Comparison of ENCODE assay signal across 9 cellular contexts in genomic region chr4:2462992-2463762, GRCh38. TPM values are rescaled to one million over a fixed set of nuclear protein-coding genes. Genes with fewer than 3 reads are reported as not detected.
DNase-seq lines count a peak whose midpoint lies in the region; ATAC-seq and TF ChIP-seq lines count a peak whose summit lies in the region.
"Had no signal": no experiment of that assay in that cellular context is flagged by ENCODE, and none has a peak within 500 bp of the region (broad histone marks: within the 10 kb centered on the region; RNA-seq: fewer than 3 reads in every experiment).

No MANE protein-coding gene starts in this region.

- H3K4me3 ChIP-seq in SJCRH30 = peak overlapping the region; percentile 62
- H3K4me3 ChIP-seq in fibroblast of lung (replicated peaks in 1 of 4; ENCODE audit: control extremely low read depth in 1 of 4, insufficient read depth in 1 of 4, low read depth in 3 of 4, low read length in 4 of 4) = peak overlapping the region in 1 of 4 experiments; percentile 46
- peak overlapping the region; percentile 13 for H3K4me3 ChIP-seq in rectal smooth muscle tissue (ENCODE audit: low read length)

- H3K79me2 ChIP-seq in fibroblast of lung (ENCODE audit: control insufficient read depth, insufficient read depth, low read length) = peaks cover 4% of the 10 kb centered on the region

- in situ Hi-C loops in G401 (cut with HindIII; ENCODE audit: low sequenced_read_pairs) = no loop called here

- no peak overlapping the region for H3K9ac ChIP-seq in fibroblast of lung (ENCODE audit: insufficient read depth, low read length)
- H3K9ac ChIP-seq in rectal smooth muscle tissue (ENCODE audit: low read length) = no peak overlapping the region

- peak overlapping the region; percentile 59 for H3K4me2 ChIP-seq in fibroblast of lung (ENCODE audit: extremely low read depth, insufficient read depth, low read length)

- no peak overlapping the region for H2AFZ ChIP-seq in fibroblast of lung (ENCODE audit: low read length)

- H3K36me3 ChIP-seq in SJCRH30 (no peaks in the 10 kb centered on the region), fibroblast of lung (ENCODE audit: control insufficient read depth, insufficient read depth, low read length) (no peaks in the 10 kb centered on the region), rectal smooth muscle tissue (ENCODE audit: control insufficient read depth, insufficient read depth, low read length) (peaks cover 2% of the 10 kb centered on the region)

- H3K4me1 ChIP-seq in SJCRH30 = 0 out of 2 replicates have a peak, but pooled peaks cover 3% of the 10 kb centered on the region
- H3K4me1 ChIP-seq in fibroblast of lung (ENCODE audit: control insufficient read depth, extremely low read depth, insufficient read depth, low read length) = peaks cover 4% of the 10 kb centered on the region
- H3K4me1 ChIP-seq in rectal smooth muscle tissue (ENCODE audit: control insufficient read depth, insufficient read depth, low read length) = peaks cover 4% of the 10 kb centered on the region

- ATAC-seq in HG03095 (IDR thresholded peaks at IDR 0.05; ENCODE audit: unreplicated experiment) = no peak

- H3K27ac ChIP-seq in SJCRH30 (no peak overlapping the region), fibroblast of lung (ENCODE audit: insufficient read depth, low read length) (no peak overlapping the region), rectal smooth muscle tissue (ENCODE audit: low read depth, low read length) (peak overlapping the region; percentile 31)

- no peak for TF ChIP-seq CTCF in fibroblast of lung (conservative IDR thresholded peaks at IDR 0.05 in 1 of 2, IDR thresholded peaks at IDR 0.05 in 1 of 2; ENCODE audit: low read depth in 1 of 2, low read length in 2 of 2)

- H3K27me3 ChIP-seq in SJCRH30 = peaks cover 13% of the 10 kb centered on the region; the same call in 1 of the 2 replicates
- H3K27me3 ChIP-seq in fibroblast of lung (ENCODE audit: control insufficient read depth, insufficient read depth, low read length) = no peaks in the 10 kb centered on the region
- no peaks in the 10 kb centered on the region for H3K27me3 ChIP-seq in rectal smooth muscle tissue (ENCODE audit: control insufficient read depth, insufficient read depth, low read length)

- no peaks in the 10 kb centered on the region for H4K20me1 ChIP-seq in fibroblast of lung (ENCODE audit: control insufficient read depth, extremely low read depth, insufficient read depth, low read length)

- DNase-seq in G401 (ENCODE audit: low spot score) = peak; percentile 17
- DNase-seq in SJCRH30 = no peak
- DNase-seq in fibroblast of lung (ENCODE audit: low read depth in 2 of 2) = no peak
- no peak for DNase-seq in C1 segment of cervical spinal cord (lab: John Stamatoyannopoulos, UW)
- DNase-seq in GDM1 (lab: John Stamatoyannopoulos, UW) = no peak
- DNase-seq in NK-92 (lab: John Stamatoyannopoulos, UW; ENCODE audit: unreplicated experiment) = no peak

- H3K9me3 ChIP-seq in SJCRH30 (replicated peaks) (no peaks in the 10 kb centered on the region), fibroblast of lung (ENCODE audit: control insufficient read depth, insufficient read depth, low read depth, low read length) (no peaks in the 10 kb centered on the region)

RNA-seq across cellular contexts. Expression of gene RNF4, which starts 5.7 kb away (rescaled TPM):
- total RNA-seq in G401 (2014; rRNA removed; shearing (Covaris generic)) = 28.3 and 28.7 TPM in 2 replicates
- total RNA-seq in SJCRH30 (2014; rRNA removed; shearing (Covaris generic)) = 67.6 and 71.2 TPM in 2 replicates
- total RNA-seq in fibroblast of lung = 32.4 and 45.6 TPM in 2 replicates
- polyA plus RNA-seq in fibroblast of lung = 72.4 and 89.4 TPM in 2 replicates
- 40.4 and 41.9 TPM in 2 replicates for polyA plus RNA-seq in fibroblast of lung (2012)
- polyA minus RNA-seq in fibroblast of lung (ENCODE audit: low replicate concordance) = 62.6 and 100 TPM in 2 replicates

RNA-seq across cellular contexts. Expression of gene CFAP99, which starts 44.4 kb away (rescaled TPM):
- total RNA-seq in G401 (2014; rRNA removed; shearing (Covaris generic)) = 1.5 TPM in 1 of 2 replicates, not detected in the other
- not detected in 2 replicates for total RNA-seq in SJCRH30 (2014; rRNA removed; shearing (Covaris generic))
- total RNA-seq in fibroblast of lung = under 0.01 TPM in 1 of 2 replicates, not detected in the other
- not detected in 2 replicates for polyA plus RNA-seq in fibroblast of lung
- not detected in 2 replicates for polyA plus RNA-seq in fibroblast of lung (2012)
- polyA minus RNA-seq in fibroblast of lung (ENCODE audit: low replicate concordance) = 0.15 TPM in 1 of 2 replicates, not detected in the other
- total RNA-seq: NCI-H460 had no signal

RNA-seq across cellular contexts. Expression of gene ZFYVE28, which starts 44.7 kb away (rescaled TPM):
- total RNA-seq in G401 (2014; rRNA removed; shearing (Covaris generic)) = 9.4 and 11.4 TPM in 2 replicates
- 0.15 TPM in 1 of 2 replicates, not detected in the other for total RNA-seq in SJCRH30 (2014; rRNA removed; shearing (Covaris generic))
- total RNA-seq in fibroblast of lung = 8.2 and 11.6 TPM in 2 replicates
- polyA plus RNA-seq in fibroblast of lung = 2.4 and 5.0 TPM in 2 replicates
- polyA plus RNA-seq in fibroblast of lung (2012) = 2.6 and 7.2 TPM in 2 replicates
- 2.7 and 6.6 TPM in 2 replicates for polyA minus RNA-seq in fibroblast of lung (ENCODE audit: low replicate concordance)
